ENCODE assay signal across 9 cellular contexts in the genomic region with DNA sequence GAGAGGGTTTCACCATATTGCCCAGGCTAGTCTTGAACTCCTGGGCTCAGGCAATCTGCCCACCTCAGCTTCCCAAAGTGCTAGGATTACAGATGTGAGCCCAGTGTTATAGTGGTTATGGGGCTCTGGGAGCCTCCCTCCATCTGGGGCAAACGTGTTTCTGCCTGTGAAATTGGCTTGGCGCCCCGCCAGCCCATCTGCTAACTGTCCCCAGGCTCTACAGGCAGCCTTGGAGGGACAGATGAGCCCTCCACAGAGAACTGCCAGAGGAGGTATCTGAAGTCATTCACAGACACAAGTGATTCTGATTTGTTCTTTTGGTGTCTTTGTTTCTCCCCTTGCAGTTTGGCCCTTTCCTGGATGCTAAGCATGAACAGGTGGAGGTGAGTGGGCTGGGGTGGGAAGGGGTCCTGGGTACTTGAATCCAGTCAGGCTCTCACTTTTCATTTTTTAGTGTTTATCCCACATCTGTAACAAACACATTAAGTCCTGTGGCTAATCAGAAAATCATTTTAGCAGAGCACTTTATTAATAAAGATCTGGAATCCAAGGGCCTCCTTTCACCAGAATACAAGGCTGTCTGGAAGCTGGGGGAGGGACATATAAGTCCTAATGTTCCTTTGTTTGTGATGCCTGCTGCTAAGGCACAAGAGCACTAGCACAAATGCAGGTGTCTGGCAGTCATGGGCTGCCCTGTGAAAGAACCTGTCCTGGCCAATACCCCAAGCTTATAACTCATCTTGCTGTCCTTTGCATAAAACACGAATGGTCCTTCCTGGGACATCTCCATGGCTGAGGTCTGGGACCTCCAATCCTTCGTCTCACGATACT. TPM values are rescaled to one million over a fixed set of nuclear protein-coding genes. Genes with fewer than 3 reads are reported as not detected.
DNase-seq lines count a peak whose midpoint lies in the region; TF ChIP-seq lines count a peak whose summit lies in the region.
"Had no signal": no experiment of that assay in that cellular context is flagged by ENCODE, and none has a peak within 500 bp of the region (broad histone marks: within the 10 kb centered on the region; RNA-seq: fewer than 3 reads in every experiment).

No MANE protein-coding gene starts in this region.

- TF ChIP-seq CTCF in HFF-Myc (IDR thresholded peaks at IDR 0.05; ENCODE audit: low read depth, low read length, missing control alignments), result no peak
- TF ChIP-seq CTCF in fibroblast of villous mesenchyme (IDR thresholded peaks at IDR 0.05; ENCODE audit: insufficient read depth, low read depth, low read length), result no peak

- peaks cover 0 to 4% (median 0%) of the 10 kb centered on the region in 5 donors for H3K9me3 ChIP-seq in subcutaneous abdominal adipose tissue (ENCODE audit: control insufficient read depth in 5 of 5, low read length in 5 of 5)

- no peak overlapping the region for H3K9ac ChIP-seq in subcutaneous abdominal adipose tissue (ENCODE audit: low read length in 5 of 5)

- H3K4me3 ChIP-seq in HFF-Myc (replicated peaks; ENCODE audit: low read depth, low read length), result no peak overlapping the region
- H3K4me3 ChIP-seq in fibroblast of villous mesenchyme (ENCODE audit: low read depth, low read length), result no peak overlapping the region
- no peak overlapping the region for H3K4me3 ChIP-seq in subcutaneous abdominal adipose tissue (ENCODE audit: low read depth in 1 of 5, low read length in 5 of 5)

- H3K36me3 ChIP-seq in subcutaneous abdominal adipose tissue (ENCODE audit: control insufficient read depth in 5 of 5, insufficient read depth in 5 of 5, low read length in 5 of 5), result peaks cover 0 to 18% (median 2%) of the 10 kb centered on the region in 5 donors

- peaks cover 0 to 5% (median 0%) of the 10 kb centered on the region in 5 donors for H3K27me3 ChIP-seq in subcutaneous abdominal adipose tissue (ENCODE audit: control insufficient read depth in 5 of 5, insufficient read depth in 4 of 5, low read length in 5 of 5)

- DNase-seq in HFF-Myc (ENCODE audit: extremely low read depth, low read depth) (peak; percentile 84), RPMI7951 (ENCODE audit: low read depth) (peak; percentile 90), fibroblast of villous mesenchyme (ENCODE audit: low read depth) (peak; percentile 76), dermis blood vessel endothelial cell (no peak), ureter (ENCODE audit: low spot score) (no peak), NCI-H1417 (lab: John Stamatoyannopoulos, UW) (no peak)
- DNase-seq: central memory CD4-positive, alpha-beta T cell; stimulated activated CD4-positive, alpha-beta T cell treated with anti-CD3 and anti-CD28 coated beads, Interleukin-12 subunit alpha, Interleukin-12 subunit beta, amount 100 ng/mL, for 4 hours had no signal

- H3K4me1 ChIP-seq in subcutaneous abdominal adipose tissue (ENCODE audit: control insufficient read depth in 5 of 5, insufficient read depth in 5 of 5, low read length in 5 of 5), result peaks cover 21 to 56% (median 53%) of the 10 kb centered on the region in 5 donors

- peak overlapping the region; percentile 96 for H3K27ac ChIP-seq in subcutaneous abdominal adipose tissue (ENCODE audit: low read depth, low read length)

RNA-seq across cellular contexts. Expression of a gene that starts 25.7 kb away (rescaled TPM):
- total RNA-seq in RPMI7951 (2014; rRNA removed; shearing (Covaris generic)), result 7.0 and 7.1 TPM in 2 replicates
- total RNA-seq in fibroblast of villous mesenchyme (21.3 and 32.8 TPM in 2 replicates), dermis blood vessel endothelial cell (11.4 and 12.3 TPM in 2 replicates), ureter (21.0 TPM)

RNA-seq across cellular contexts. Expression of a gene that starts 27.2 kb away (rescaled TPM):
- 28.1 and 43.7 TPM in 2 replicates for total RNA-seq in RPMI7951 (2014; rRNA removed; shearing (Covaris generic))
- total RNA-seq in fibroblast of villous mesenchyme, result 7.1 and 12.1 TPM in 2 replicates
- total RNA-seq in dermis blood vessel endothelial cell, result 8.2 and 12.1 TPM in 2 replicates
- 12.2 TPM for total RNA-seq in ureter

RNA-seq across cellular contexts. Expression of a gene that starts 44.7 kb away (rescaled TPM):
- total RNA-seq in RPMI7951 (2014; rRNA removed; shearing (Covaris generic)), result 41.5 and 58.9 TPM in 2 replicates
- total RNA-seq in fibroblast of villous mesenchyme (47.0 and 60.9 TPM in 2 replicates), dermis blood vessel endothelial cell (32.7 and 60.4 TPM in 2 replicates), ureter (61.5 TPM)

Comparison
In these comparisons a context has a peak if more than half of its experiments do, and no peak if none do; other contexts are left out.
1. DNase-seq: peak in HFF-Myc (single experiment), RPMI7951 (single experiment) and fibroblast of villous mesenchyme (single experiment); none in dermis blood vessel endothelial cell (single experiment), ureter (single experiment) and NCI-H1417 (0 of 3).